In the genomic region with DNA sequence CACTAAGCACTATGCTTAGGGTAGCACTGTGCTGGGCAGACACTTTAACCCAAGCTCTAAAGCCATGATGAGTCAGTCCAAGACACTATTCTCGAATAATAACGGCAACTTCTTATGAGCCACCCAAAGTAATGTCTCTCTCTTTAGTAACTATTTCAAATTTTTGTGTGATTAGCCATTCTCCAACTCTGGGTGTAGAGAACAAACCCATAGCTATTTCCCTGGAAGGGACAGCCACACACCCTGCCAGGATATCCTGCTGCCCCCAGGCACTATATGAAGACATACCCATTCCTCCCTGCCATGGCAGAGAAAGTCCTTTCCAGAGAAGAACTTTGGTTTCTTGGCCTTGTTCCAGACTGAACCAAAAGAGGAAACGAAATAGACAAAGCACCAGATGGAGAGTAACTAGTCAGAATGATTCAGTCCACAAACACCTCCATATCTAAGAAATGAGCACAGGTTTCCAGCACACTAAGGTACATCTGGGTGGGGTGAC, we compare ENCODE assay signal across 15 cellular contexts.
DNase-seq lines count a peak whose midpoint lies in the region; ATAC-seq, FAIRE-seq and TF ChIP-seq lines count a peak whose summit lies in the region.
"Had no signal": no experiment of that assay in that cellular context is flagged by ENCODE, and none has a peak within 500 bp of the region (broad histone marks: within the 10 kb centered on the region; RNA-seq: fewer than 3 reads in every experiment).

No MANE protein-coding gene starts in this region.

- H3K27ac Mint-ChIP-seq in stimulated activated effector memory CD8-positive, alpha-beta T cell treated with anti-CD3 and anti-CD28 coated beads, Interleukin-12 subunit alpha, Interleukin-12 subunit beta, amount 100 ng/mL, for 72 hours = no peak overlapping the region
- H3K27ac Mint-ChIP-seq: activated CD4-positive, alpha-beta T cell treated with anti-CD3 and anti-CD28 coated beads, Interleukin-2, amount 10 ng/mL, durations not matched to agents 7 days and 5 days; CD4-positive, alpha-beta T cell had no signal

- dilution Hi-C loops in keratinocyte (cut with MboI; ENCODE audit: extremely low pct_ligation_motif_present, low sequenced_read_pairs) = no loop called here

- no peaks in the 10 kb centered on the region for H3K4me1 Mint-ChIP-seq in stimulated activated effector memory CD8-positive, alpha-beta T cell treated with anti-CD3 and anti-CD28 coated beads, Interleukin-12 subunit alpha, Interleukin-12 subunit beta, amount 100 ng/mL, for 72 hours
- H3K4me1 Mint-ChIP-seq: activated CD4-positive, alpha-beta T cell treated with anti-CD3 and anti-CD28 coated beads, Interleukin-2, amount 10 ng/mL, durations not matched to agents 7 days and 5 days had no signal

- no peak for TF ChIP-seq CTCF in keratinocyte (optimal IDR thresholded peaks at IDR 0.05 in 1 of 3, IDR thresholded peaks at IDR 0.05 in 1 of 3, conservative IDR thresholded peaks at IDR 0.05 in 1 of 3; ENCODE audit: extremely low read depth in 1 of 3, insufficient read depth in 2 of 3, low read length in 3 of 3)

- H3K9me1 ChIP-seq in keratinocyte (ENCODE audit: control insufficient read depth, extremely low read depth, insufficient read depth, low read length) = no peaks in the 10 kb centered on the region

- no peaks in the 10 kb centered on the region for H3K27me3 ChIP-seq in keratinocyte (ENCODE audit: control insufficient read depth, extremely low read depth, insufficient read depth, low read length)

- peaks cover 9% of the 10 kb centered on the region for H3K79me2 ChIP-seq in keratinocyte (ENCODE audit: control insufficient read depth, insufficient read depth, low read length)

- peak overlapping the region; percentile 95 for H3K27ac ChIP-seq in keratinocyte (ENCODE audit: control insufficient read depth, insufficient read depth, low read length)

- DNase-seq in AG20443 (ENCODE audit: low spot score) = peak; percentile 84
- peak; percentile 70 for DNase-seq in LoVo (ENCODE audit: low spot score)
- DNase-seq in amniotic stem cell (lab: John Stamatoyannopoulos, UW) = peak; percentile 67
- peak; percentile 98 for DNase-seq in keratinocyte (ENCODE audit: low read depth, low spot score)
- no peak for DNase-seq in stimulated activated effector memory CD8-positive, alpha-beta T cell treated with anti-CD3 and anti-CD28 coated beads, Interleukin-12 subunit alpha, Interleukin-12 subunit beta, amount 100 ng/mL, for 72 hours (ENCODE audit: low spot score in 2 of 2)
- no peak for DNase-seq in T-helper 1 cell
- DNase-seq: activated CD4-positive, alpha-beta T cell treated with anti-CD3 and anti-CD28 coated beads, Interleukin-2, amount 10 ng/mL, durations not matched to agents 7 days and 5 days; activated naive CD4-positive, alpha-beta T cell treated with Interleukin-2 at 50 U/mL for 16 hours; CD4-positive, alpha-beta T cell; left cardiac atrium; NCI-H187 treated with DMSO at 0.1 percent for 48 hours; SIG-M5 had no signal

- H3K4me1 ChIP-seq in keratinocyte (ENCODE audit: control insufficient read depth, extremely low read depth, insufficient read depth, low read length) = peaks cover 94% of the 10 kb centered on the region

- no peak overlapping the region for H3K4me3 ChIP-seq in keratinocyte (ENCODE audit: control insufficient read depth in 2 of 3, extremely low read depth in 1 of 3, insufficient read depth in 2 of 3, low read depth in 1 of 3, low read length in 3 of 3)

- no peak overlapping the region for H3K4me3 Mint-ChIP-seq in stimulated activated effector memory CD8-positive, alpha-beta T cell treated with anti-CD3 and anti-CD28 coated beads, Interleukin-12 subunit alpha, Interleukin-12 subunit beta, amount 100 ng/mL, for 72 hours
- H3K4me3 Mint-ChIP-seq: activated CD4-positive, alpha-beta T cell treated with anti-CD3 and anti-CD28 coated beads, Interleukin-2, amount 10 ng/mL, durations not matched to agents 7 days and 5 days; CD4-positive, alpha-beta T cell had no signal

- no peaks in the 10 kb centered on the region for H4K20me1 ChIP-seq in keratinocyte (ENCODE audit: control insufficient read depth, extremely low read depth, insufficient read depth, low read length)

- no peak for ATAC-seq in stimulated activated effector memory CD8-positive, alpha-beta T cell treated with anti-CD3 and anti-CD28 coated beads, Interleukin-12 subunit alpha, Interleukin-12 subunit beta, amount 100 ng/mL, for 72 hours
- ATAC-seq in HG02973 (IDR thresholded peaks at IDR 0.05; ENCODE audit: unreplicated experiment) = no peak
- no peak for ATAC-seq in GM21825 (IDR thresholded peaks at IDR 0.05; ENCODE audit: unreplicated experiment)
- ATAC-seq: left cardiac atrium had no signal

- H3K9me3 ChIP-seq in keratinocyte (ENCODE audit: control insufficient read depth, low read depth, low read length) = no peaks in the 10 kb centered on the region

- H2AFZ ChIP-seq in keratinocyte (ENCODE audit: control insufficient read depth, low read length) = no peak overlapping the region

- H3K36me3 Mint-ChIP-seq in stimulated activated effector memory CD8-positive, alpha-beta T cell treated with anti-CD3 and anti-CD28 coated beads, Interleukin-12 subunit alpha, Interleukin-12 subunit beta, amount 100 ng/mL, for 72 hours = no peaks in the 10 kb centered on the region

- no peaks in the 10 kb centered on the region for H3K36me3 ChIP-seq in keratinocyte (ENCODE audit: control insufficient read depth in 2 of 2, extremely low read depth in 1 of 2, insufficient read depth in 2 of 2, low read length in 2 of 2)

- H3K9me3 Mint-ChIP-seq in stimulated activated effector memory CD8-positive, alpha-beta T cell treated with anti-CD3 and anti-CD28 coated beads, Interleukin-12 subunit alpha, Interleukin-12 subunit beta, amount 100 ng/mL, for 72 hours = no peaks in the 10 kb centered on the region
- H3K9me3 Mint-ChIP-seq: activated CD4-positive, alpha-beta T cell treated with anti-CD3 and anti-CD28 coated beads, Interleukin-2, amount 10 ng/mL, durations not matched to agents 7 days and 5 days; CD4-positive, alpha-beta T cell had no signal

- H3K4me2 ChIP-seq in keratinocyte (ENCODE audit: control insufficient read depth, extremely low read depth, insufficient read depth, low read depth, low read length) = peak overlapping the region; percentile 57

- H3K9ac ChIP-seq in keratinocyte (ENCODE audit: control insufficient read depth, extremely low read depth, insufficient read depth, low read length) = peak overlapping the region; percentile 69

- peak; percentile 97 for FAIRE-seq in keratinocyte (lab: Jason Lieb, UNC)
- FAIRE-seq: GM18507 had no signal

Comparison
In these comparisons a context has a peak if more than half of its experiments do, and no peak if none do; other contexts are left out.
1. DNase-seq: peak in AG20443 (single experiment), LoVo (single experiment), amniotic stem cell (single experiment) and keratinocyte (single experiment); none in stimulated activated effector memory CD8-positive, alpha-beta T cell treated with anti-CD3 and anti-CD28 coated beads, Interleukin-12 subunit alpha, Interleukin-12 subunit beta, amount 100 ng/mL, for 72 hours (0 of 2) and T-helper 1 cell (0 of 5).